12 cellular contexts compared by ENCODE assay signal in the genomic region with DNA sequence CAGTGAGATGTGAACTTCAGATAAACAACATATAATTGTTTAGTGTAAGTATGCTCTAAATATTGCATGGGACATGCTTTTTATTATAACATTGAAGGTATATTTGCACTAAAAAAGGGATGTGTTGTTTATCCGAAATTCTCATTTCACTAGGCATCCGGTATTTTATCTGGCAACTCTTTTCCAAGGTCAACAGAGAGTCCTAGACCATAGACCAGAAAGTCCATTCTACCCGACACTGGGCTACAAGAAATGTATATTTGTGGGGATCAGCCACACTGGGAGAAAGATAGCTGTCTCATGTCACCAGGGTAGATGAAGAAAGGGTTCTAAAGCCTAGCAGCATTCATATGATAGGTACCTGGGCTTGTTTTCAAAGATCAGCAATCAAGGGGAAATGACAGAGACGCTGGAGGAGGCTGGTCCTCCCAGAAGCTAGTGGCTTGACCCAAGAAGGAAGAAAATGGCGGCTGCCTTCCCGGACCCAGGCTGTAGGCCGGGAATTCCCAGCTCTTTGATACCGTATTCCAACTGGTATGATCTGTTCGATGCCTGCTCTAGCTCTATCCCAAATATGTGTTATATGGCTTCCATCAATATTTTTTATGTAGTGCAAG.
A peak's percentile ranks its signal among the peaks of the same experiment; 100 is the strongest.
DNase-seq lines count a peak whose midpoint lies in the region; ATAC-seq, FAIRE-seq and TF ChIP-seq lines count a peak whose summit lies in the region.
"Had no signal": no experiment of that assay in that cellular context is flagged by ENCODE, and none has a peak within 500 bp of the region (broad histone marks: within the 10 kb centered on the region; RNA-seq: fewer than 3 reads in every experiment).

No MANE protein-coding gene starts in this region.

- H3K36me3 Mint-ChIP-seq in CD4-positive, alpha-beta T cell (ENCODE audit: low read depth) = no peaks in the 10 kb centered on the region

- TF ChIP-seq RAD21 in K562 (CRISPR knock-in tag; conservative IDR thresholded peaks at IDR 0.05 in 1 of 2, IDR thresholded peaks at IDR 0.05 in 1 of 2) = no peak

- no peak for TF ChIP-seq POLR2A in NB4 (IDR thresholded peaks at IDR 0.05; ENCODE audit: extremely low read depth, insufficient read length)
- no peak for TF ChIP-seq POLR2A in K562 (conservative IDR thresholded peaks at IDR 0.05)

- no peaks in the 10 kb centered on the region for H3K27me3 Mint-ChIP-seq in CD4-positive, alpha-beta T cell

- peak overlapping the region; percentile 59 for H3K27ac ChIP-seq in CD4-positive, alpha-beta T cell (ENCODE audit: low read depth, low read length)
- H3K27ac ChIP-seq in K562 (ENCODE audit: extremely low read depth, low read depth, low read length) = no peak overlapping the region
- H3K27ac ChIP-seq in neutrophil = peak overlapping the region; percentile 81

- intact Hi-C loops in CD4-positive, alpha-beta T cell (cut with DNase I, micrococcal nuclease) = loop anchor here in 1 of 2 experiments (2.0 to 5.0 kb wide), 2 partner anchors 48 to 174 kb away; no protein-coding TSS in a partner anchor
- intact Hi-C loops in K562 (cut with micrococcal nuclease) = no loop called here

- H3K79me2 ChIP-seq in K562 (ENCODE audit: control insufficient read depth, insufficient read depth, low read length) = no peaks in the 10 kb centered on the region

- FAIRE-seq in K562 (lab: Jason Lieb, UNC) = no peak
- FAIRE-seq: kidney had no signal

- no peak for TF ChIP-seq EP300 in K562 (IDR thresholded peaks at IDR 0.05; ENCODE audit: low read length)

- H3K9me3 Mint-ChIP-seq in CD4-positive, alpha-beta T cell = no peaks in the 10 kb centered on the region

- in situ Hi-C loops in K562 (cut with MboI) = no loop called here

- CTCF ChIA-PET in CD4-positive, alpha-beta T cell (lab: Charles Lee) = interaction anchor here (1.0 to 1.4 kb wide), 4 partner anchors 18 to 173 kb away, joined by 3 to 4 read pairs (median 3); no protein-coding TSS in a partner anchor
- CTCF ChIA-PET in K562 (lab: Yijun Ruan, JAX; ENCODE audit: low intra/inter-chr PET ratio) = no interaction called here

- no peak for TF ChIP-seq CTCF in CD4-positive, alpha-beta T cell (IDR thresholded peaks at IDR 0.05)
- TF ChIP-seq CTCF in NB4 (IDR thresholded peaks at IDR 0.05; ENCODE audit: low read depth, low read length) (no peak), K562 (IDR thresholded peaks at IDR 0.05 in 2 of 3, conservative IDR thresholded peaks at IDR 0.05 in 1 of 3; ENCODE audit: insufficient read depth in 2 of 3, low read depth in 1 of 3, low read length in 3 of 3) (no peak), neutrophil (IDR thresholded peaks at IDR 0.05) (no peak)

- no peak overlapping the region for H3K9ac ChIP-seq in K562 (ENCODE audit: insufficient read depth in 1 of 2, low read depth in 2 of 2, low read length in 2 of 2)

- peaks cover 65% of the 10 kb centered on the region for H3K4me1 Mint-ChIP-seq in CD4-positive, alpha-beta T cell (ENCODE audit: low read depth)

- POLR2A ChIA-PET in CD4-positive, alpha-beta T cell (lab: Charles Lee) = interaction anchor here (0.6 to 7.4 kb wide), 9 partner anchors 16 to 368 kb away, joined by 3 to 67 read pairs (median 5); partner anchors contain the start of gene IRF2BP2
- POLR2A ChIA-PET in K562 (lab: Yijun Ruan, JAX) = interaction anchor here (0.7 to 1.3 kb wide), 4 partner anchors 11 to 285 kb away, joined by 3 to 4 read pairs (median 4); no protein-coding TSS in a partner anchor

- no peaks in the 10 kb centered on the region for H3K9me3 ChIP-seq in CD4-positive, alpha-beta T cell (ENCODE audit: control insufficient read depth, low read length)
- H3K9me3 ChIP-seq in K562 (replicated peaks; ENCODE audit: control insufficient read depth, insufficient read depth, low read depth, low read length) (no peaks in the 10 kb centered on the region), neutrophil (no peaks in the 10 kb centered on the region)
- H3K9me3 ChIP-seq: thoracic aorta had no signal

- ATAC-seq in CD4-positive, alpha-beta T cell (ENCODE audit: poor library complexity) = no peak
- ATAC-seq in K562 (no peak), HG02623 (IDR thresholded peaks at IDR 0.05; ENCODE audit: unreplicated experiment) (no peak)

- peak overlapping the region; percentile 90 for H2AFZ ChIP-seq in K562 (ENCODE audit: low read depth, low read length)

- no peak overlapping the region for H3K4me3 Mint-ChIP-seq in CD4-positive, alpha-beta T cell

- H3K27me3 ChIP-seq in CD4-positive, alpha-beta T cell (ENCODE audit: control insufficient read depth, insufficient read depth, low read length) = no peaks in the 10 kb centered on the region
- H3K27me3 ChIP-seq in K562 (ENCODE audit: control insufficient read depth in 2 of 2, insufficient read depth in 2 of 2, low read length in 2 of 2) = no peaks in the 10 kb centered on the region
- H3K27me3 ChIP-seq in neutrophil = no peaks in the 10 kb centered on the region

- H3K36me3 ChIP-seq in K562 (ENCODE audit: control insufficient read depth, insufficient read depth, low read length) (no peaks in the 10 kb centered on the region), neutrophil (no peaks in the 10 kb centered on the region)
- H3K36me3 ChIP-seq: thoracic aorta had no signal

- H3K4me1 ChIP-seq in K562 (replicated peaks in 1 of 2; ENCODE audit: control insufficient read depth in 2 of 2, insufficient read depth in 2 of 2, low read length in 2 of 2) (peaks cover 16 to 34% of the 10 kb centered on the region in 2 experiments), neutrophil (ENCODE audit: control insufficient read depth in 1 of 2, insufficient read depth in 1 of 2, low read depth in 1 of 2, low read length in 1 of 2) (peaks cover 47 to 56% of the 10 kb centered on the region in 2 experiments)

- H3K4me2 ChIP-seq in K562 (ENCODE audit: insufficient read depth, low read length) = no peak overlapping the region

- peak overlapping the region; percentile 87 for H3K27ac Mint-ChIP-seq in CD4-positive, alpha-beta T cell

- peak overlapping the region; percentile 64 for H3K4me3 ChIP-seq in NB4 (ENCODE audit: low read depth, low read length)
- H3K4me3 ChIP-seq in K562 = no peak overlapping the region
- no peak overlapping the region for H3K4me3 ChIP-seq in neutrophil (ENCODE audit: low read depth in 1 of 2, low read length in 1 of 2)

- BruUV-seq in K562 (replicated peaks; lab: Mats Ljungman, UMichigan) = no TSS peak

- H4K20me1 ChIP-seq in K562 (replicated peaks; ENCODE audit: control insufficient read depth, insufficient read depth, low read length) = no peaks in the 10 kb centered on the region

- no peaks in the 10 kb centered on the region for H3K9me1 ChIP-seq in K562 (ENCODE audit: control insufficient read depth, insufficient read depth, low read length)

- WGBS in K562 (ENCODE audit: insufficient coverage, low coverage, missing lambda C conversion rate) = 82% methylated on average over 9 of the region's 9 CpGs

- no peak for DNase-seq in CD4-positive, alpha-beta T cell
- DNase-seq in NB4 (ENCODE audit: low read depth) = peak; percentile 22
- DNase-seq in K562 (ENCODE audit: extremely low read depth in 1 of 4, low spot score in 3 of 4) = no peak
- DNase-seq in NCI-H69 (lab: John Stamatoyannopoulos, UW) = no peak
- DNase-seq in SHP77 treated with DMSO at 0.1 percent for 48 hours (lab: John Stamatoyannopoulos, UW) = no peak
- DNase-seq in NOMO-1 treated with DMSO at 0.1 percent for 48 hours (lab: John Stamatoyannopoulos, UW; ENCODE audit: unreplicated experiment) = no peak
- DNase-seq: cerebellar nuclear complex, kidney, NCI-H526 treated with DMSO at 0.1 percent for 48 hours had no signal

TF ChIP-seq in K562, 482 proteins besides CTCF, POLR2A, EP300 and RAD21:
- TF ChIP-seq, protein P1, sequence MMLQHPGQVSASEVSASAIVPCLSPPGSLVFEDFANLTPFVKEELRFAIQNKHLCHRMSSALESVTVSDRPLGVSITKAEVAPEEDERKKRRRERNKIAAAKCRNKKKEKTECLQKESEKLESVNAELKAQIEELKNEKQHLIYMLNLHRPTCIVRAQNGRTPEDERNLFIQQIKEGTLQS (IDR thresholded peaks at IDR 0.05) = no peak
- TF ChIP-seq, protein P1 (CRISPR knock-in tag; conservative IDR thresholded peaks at IDR 0.05) = no peak
- TF ChIP-seq YY1 (IDR thresholded peaks at IDR 0.05; ENCODE audit: borderline replicate concordance in 1 of 3, control insufficient read depth in 1 of 3, extremely low read depth in 1 of 3, insufficient read depth in 3 of 3, insufficient read length in 1 of 3, insufficient replicate concordance in 2 of 3, low read depth in 1 of 3, low read length in 2 of 3) = peak in 1 of 3 experiments; percentile 23
TF ChIP-seq in K562: peak in this region for 1.
